ENCODE assay signal across 1 cellular context in genomic region chr16:48156790-48157209, GRCh38.
A peak's percentile ranks its signal among the peaks of the same experiment; 100 is the strongest.
TF ChIP-seq lines count a peak whose summit lies in the region.

No MANE protein-coding gene starts in this region.

TF ChIP-seq in HepG2, 621 proteins besides CTCF, POLR2A, EP300 and RAD21 (continued from another document and continues in another):
- TF ChIP-seq, protein P1, sequence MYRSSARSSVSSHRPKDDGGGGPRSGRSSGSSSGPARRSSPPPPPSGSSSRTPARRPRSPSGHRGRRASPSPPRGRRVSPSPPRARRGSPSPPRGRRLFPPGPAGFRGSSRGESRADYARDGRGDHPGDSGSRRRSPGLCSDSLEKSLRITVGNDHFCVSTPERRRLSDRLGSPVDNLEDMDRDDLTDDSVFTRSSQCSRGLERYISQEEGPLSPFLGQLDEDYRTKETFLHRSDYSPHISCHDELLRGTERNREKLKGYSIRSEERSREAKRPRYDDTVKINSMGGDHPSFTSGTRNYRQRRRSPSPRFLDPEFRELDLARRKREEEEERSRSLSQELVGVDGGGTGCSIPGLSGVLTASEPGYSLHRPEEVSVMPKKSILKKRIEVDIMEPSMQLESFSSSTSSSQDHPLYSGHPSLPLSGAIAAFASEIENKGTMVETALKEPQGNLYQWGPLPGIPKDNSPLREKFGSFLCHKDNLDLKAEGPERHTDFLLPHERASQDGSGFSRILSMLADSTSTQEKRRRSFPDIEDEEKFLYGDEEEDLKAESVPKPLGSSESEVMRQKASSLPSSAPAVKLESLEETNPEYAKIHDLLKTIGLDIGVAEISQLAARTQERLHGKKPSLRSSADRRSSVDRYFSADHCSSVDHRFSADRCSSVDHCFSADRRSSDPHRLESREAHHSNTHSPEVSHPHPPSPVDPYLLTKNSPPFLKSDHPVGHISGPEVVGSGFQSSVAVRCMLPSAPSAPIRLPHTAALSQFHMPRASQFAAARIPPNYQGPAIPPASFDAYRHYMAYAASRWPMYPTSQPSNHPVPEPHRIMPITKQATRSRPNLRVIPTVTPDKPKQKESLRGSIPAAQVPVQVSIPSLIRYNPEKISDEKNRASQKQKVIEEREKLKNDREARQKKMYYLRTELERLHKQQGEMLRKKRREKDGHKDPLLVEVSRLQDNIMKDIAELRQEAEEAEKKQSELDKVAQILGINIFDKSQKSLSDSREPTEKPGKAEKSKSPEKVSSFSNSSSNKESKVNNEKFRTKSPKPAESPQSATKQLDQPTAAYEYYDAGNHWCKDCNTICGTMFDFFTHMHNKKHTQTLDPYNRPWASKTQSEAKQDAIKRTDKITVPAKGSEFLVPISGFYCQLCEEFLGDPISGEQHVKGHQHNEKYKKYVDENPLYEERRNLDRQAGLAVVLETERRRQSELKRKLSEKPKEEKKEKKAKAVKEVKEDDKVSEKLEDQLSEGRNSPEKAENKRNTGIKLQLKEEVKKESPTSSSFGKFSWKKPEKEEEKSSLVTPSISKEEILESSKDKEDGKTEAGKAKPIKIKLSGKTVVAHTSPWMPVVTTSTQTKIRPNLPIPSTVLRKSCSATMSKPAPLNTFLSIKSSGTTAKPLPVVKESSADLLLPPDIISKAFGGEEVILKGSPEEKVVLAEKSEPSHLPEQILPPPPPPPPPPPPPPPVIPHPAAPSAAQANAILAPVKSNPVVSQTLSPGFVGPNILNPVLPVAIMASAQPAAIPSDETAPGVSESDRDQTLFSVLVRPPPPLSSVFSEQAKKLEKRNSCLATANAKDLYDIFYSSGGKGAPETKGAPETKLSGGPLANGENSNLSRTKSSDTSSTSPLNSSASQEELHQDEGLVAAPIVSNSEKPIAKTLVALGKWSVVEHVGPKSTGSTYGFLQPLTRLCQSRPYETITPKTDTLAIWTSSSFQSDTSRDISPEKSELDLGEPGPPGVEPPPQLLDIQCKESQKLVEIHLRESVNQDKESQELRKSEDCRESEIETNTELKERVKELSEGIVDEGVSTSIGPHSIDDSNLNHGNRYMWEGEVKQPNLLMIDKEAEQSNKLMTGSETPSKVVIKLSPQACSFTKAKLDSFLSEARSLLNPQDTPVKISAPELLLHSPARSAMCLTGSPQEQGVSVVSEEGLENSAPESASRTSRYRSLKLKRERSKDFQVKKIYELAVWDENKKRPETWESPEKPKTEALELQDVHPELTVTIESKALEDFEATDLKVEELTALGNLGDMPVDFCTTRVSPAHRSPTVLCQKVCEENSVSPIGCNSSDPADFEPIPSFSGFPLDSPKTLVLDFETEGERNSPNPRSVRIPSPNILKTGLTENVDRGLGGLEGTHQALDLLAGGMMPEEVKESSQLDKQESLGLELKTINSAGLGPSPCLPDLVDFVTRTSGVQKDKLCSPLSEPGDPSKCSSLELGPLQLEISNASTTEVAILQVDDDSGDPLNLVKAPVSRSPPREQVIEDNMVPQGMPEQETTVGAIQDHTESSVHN (CRISPR knock-in tag; IDR thresholded peaks at IDR 0.05) = no peak
- no peak for TF ChIP-seq ELF4 (CRISPR knock-in tag; IDR thresholded peaks at IDR 0.05; ENCODE audit: borderline replicate concordance)
- TF ChIP-seq, protein P2, sequence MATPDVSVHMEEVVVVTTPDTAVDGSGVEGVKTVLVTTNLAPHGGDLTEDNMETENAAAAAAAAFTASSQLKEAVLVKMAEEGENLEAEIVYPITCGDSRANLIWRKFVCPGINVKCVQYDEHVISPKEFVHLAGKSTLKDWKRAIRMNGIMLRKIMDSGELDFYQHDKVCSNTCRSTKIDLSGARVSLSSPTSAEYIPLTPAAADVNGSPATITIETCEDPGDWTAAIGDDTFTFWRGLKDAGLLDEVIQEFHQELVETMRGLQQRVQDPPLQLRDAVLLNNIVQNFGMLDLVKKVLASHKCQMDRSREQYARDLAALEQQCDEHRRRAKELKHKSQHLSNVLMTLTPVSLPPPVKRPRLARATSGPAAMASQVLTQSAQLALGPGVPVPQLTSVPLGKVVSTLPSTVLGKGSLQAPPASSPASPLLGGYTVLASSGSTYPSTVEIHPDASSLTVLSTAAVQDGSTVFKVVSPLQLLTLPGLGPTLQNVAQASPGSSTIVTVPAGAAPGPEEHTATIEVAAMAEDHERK (CRISPR knock-in tag; IDR thresholded peaks at IDR 0.05; ENCODE audit: low read depth) = no peak
- TF ChIP-seq HMG20B (CRISPR knock-in tag; conservative IDR thresholded peaks at IDR 0.05) = no peak
- peak; percentile 36; the same call in 1 of the 2 replicates for TF ChIP-seq FOXA3 (CRISPR knock-in tag; IDR thresholded peaks at IDR 0.05)
- no peak for TF ChIP-seq ATF7-NPFF (CRISPR knock-in tag; IDR thresholded peaks at IDR 0.05; ENCODE audit: low read depth)
- TF ChIP-seq RNF2 (conservative IDR thresholded peaks at IDR 0.05; ENCODE audit: low read depth) = peak; percentile 71; the same call in 1 of the 2 replicates
- peak; percentile 55; the same call in 1 of the 2 replicates for TF ChIP-seq SMC3 (IDR thresholded peaks at IDR 0.05; ENCODE audit: low read length)
- TF ChIP-seq, protein P3, sequence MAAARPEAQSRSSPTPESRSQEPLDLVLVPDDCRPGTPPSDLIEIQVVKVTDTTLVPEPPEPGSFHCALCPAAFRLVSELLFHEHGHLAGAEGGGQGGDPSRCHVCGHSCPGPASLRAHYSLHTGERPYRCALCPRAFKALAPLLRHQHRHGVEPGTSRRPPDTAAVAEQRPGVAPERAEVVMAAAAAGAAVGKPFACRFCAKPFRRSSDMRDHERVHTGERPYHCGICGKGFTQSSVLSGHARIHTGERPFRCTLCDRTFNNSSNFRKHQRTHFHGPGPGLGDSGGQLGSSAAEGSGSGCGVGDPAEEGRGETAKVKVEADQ (CRISPR knock-in tag; IDR thresholded peaks at IDR 0.05; ENCODE audit: borderline replicate concordance) = no peak
- TF ChIP-seq SALL1 (CRISPR knock-in tag; IDR thresholded peaks at IDR 0.05) = peak; percentile 85
- peak; percentile 58; the same call in 1 of the 2 replicates for TF ChIP-seq ETV5 (CRISPR knock-in tag; IDR thresholded peaks at IDR 0.05; ENCODE audit: borderline replicate concordance)
- TF ChIP-seq SETDB1 (CRISPR knock-in tag; IDR thresholded peaks at IDR 0.05; ENCODE audit: borderline replicate concordance) = no peak
- no peak for TF ChIP-seq DNMT3B (CRISPR knock-in tag; conservative IDR thresholded peaks at IDR 0.05)
- 0 out of 2 replicates have a peak, but pooled peaks have one; percentile 20 for TF ChIP-seq ZBTB26 (CRISPR knock-in tag; IDR thresholded peaks at IDR 0.05; ENCODE audit: borderline replicate concordance)
- TF ChIP-seq MED8 (CRISPR knock-in tag; IDR thresholded peaks at IDR 0.05; ENCODE audit: insufficient replicate concordance) = no peak
- no peak for TF ChIP-seq ZNF878 (CRISPR knock-in tag; IDR thresholded peaks at IDR 0.05)
- TF ChIP-seq NCOA1 (CRISPR knock-in tag; IDR thresholded peaks at IDR 0.05) = no peak
- TF ChIP-seq, protein P4, sequence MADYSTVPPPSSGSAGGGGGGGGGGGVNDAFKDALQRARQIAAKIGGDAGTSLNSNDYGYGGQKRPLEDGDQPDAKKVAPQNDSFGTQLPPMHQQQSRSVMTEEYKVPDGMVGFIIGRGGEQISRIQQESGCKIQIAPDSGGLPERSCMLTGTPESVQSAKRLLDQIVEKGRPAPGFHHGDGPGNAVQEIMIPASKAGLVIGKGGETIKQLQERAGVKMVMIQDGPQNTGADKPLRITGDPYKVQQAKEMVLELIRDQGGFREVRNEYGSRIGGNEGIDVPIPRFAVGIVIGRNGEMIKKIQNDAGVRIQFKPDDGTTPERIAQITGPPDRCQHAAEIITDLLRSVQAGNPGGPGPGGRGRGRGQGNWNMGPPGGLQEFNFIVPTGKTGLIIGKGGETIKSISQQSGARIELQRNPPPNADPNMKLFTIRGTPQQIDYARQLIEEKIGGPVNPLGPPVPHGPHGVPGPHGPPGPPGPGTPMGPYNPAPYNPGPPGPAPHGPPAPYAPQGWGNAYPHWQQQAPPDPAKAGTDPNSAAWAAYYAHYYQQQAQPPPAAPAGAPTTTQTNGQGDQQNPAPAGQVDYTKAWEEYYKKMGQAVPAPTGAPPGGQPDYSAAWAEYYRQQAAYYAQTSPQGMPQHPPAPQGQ (CRISPR knock-in tag; IDR thresholded peaks at IDR 0.05; ENCODE audit: borderline replicate concordance) = no peak
- peak; percentile 73 for TF ChIP-seq MYC (CRISPR knock-in tag; IDR thresholded peaks at IDR 0.05; ENCODE audit: borderline replicate concordance)
- TF ChIP-seq ZNF768 (CRISPR knock-in tag; IDR thresholded peaks at IDR 0.05) = peak; percentile 40; the same call in 1 of the 2 replicates
- TF ChIP-seq HOXA3 (CRISPR knock-in tag; IDR thresholded peaks at IDR 0.05) = 0 out of 2 replicates have a peak, but pooled peaks have one; percentile 21
- no peak for TF ChIP-seq BRD4 (CRISPR knock-in tag; IDR thresholded peaks at IDR 0.05)
- 0 out of 2 replicates have a peak, but pooled peaks have one; percentile 30 for TF ChIP-seq ZNF205 (CRISPR knock-in tag; IDR thresholded peaks at IDR 0.05)
- no peak for TF ChIP-seq ZKSCAN8 (CRISPR knock-in tag; IDR thresholded peaks at IDR 0.05; ENCODE audit: borderline replicate concordance)
- no peak for TF ChIP-seq ZFP37 (CRISPR knock-in tag; IDR thresholded peaks at IDR 0.05; ENCODE audit: borderline replicate concordance)
- TF ChIP-seq CENPT (CRISPR knock-in tag; IDR thresholded peaks at IDR 0.05; ENCODE audit: low read depth) = no peak
- TF ChIP-seq LRRFIP1 (CRISPR knock-in tag; conservative IDR thresholded peaks at IDR 0.05) = no peak
- no peak for TF ChIP-seq CENPBD1 (CRISPR knock-in tag; IDR thresholded peaks at IDR 0.05; ENCODE audit: borderline replicate concordance, low read depth)
- no peak for TF ChIP-seq ZC3H4 (CRISPR knock-in tag; IDR thresholded peaks at IDR 0.05; ENCODE audit: borderline replicate concordance)
- TF ChIP-seq, protein P5, sequence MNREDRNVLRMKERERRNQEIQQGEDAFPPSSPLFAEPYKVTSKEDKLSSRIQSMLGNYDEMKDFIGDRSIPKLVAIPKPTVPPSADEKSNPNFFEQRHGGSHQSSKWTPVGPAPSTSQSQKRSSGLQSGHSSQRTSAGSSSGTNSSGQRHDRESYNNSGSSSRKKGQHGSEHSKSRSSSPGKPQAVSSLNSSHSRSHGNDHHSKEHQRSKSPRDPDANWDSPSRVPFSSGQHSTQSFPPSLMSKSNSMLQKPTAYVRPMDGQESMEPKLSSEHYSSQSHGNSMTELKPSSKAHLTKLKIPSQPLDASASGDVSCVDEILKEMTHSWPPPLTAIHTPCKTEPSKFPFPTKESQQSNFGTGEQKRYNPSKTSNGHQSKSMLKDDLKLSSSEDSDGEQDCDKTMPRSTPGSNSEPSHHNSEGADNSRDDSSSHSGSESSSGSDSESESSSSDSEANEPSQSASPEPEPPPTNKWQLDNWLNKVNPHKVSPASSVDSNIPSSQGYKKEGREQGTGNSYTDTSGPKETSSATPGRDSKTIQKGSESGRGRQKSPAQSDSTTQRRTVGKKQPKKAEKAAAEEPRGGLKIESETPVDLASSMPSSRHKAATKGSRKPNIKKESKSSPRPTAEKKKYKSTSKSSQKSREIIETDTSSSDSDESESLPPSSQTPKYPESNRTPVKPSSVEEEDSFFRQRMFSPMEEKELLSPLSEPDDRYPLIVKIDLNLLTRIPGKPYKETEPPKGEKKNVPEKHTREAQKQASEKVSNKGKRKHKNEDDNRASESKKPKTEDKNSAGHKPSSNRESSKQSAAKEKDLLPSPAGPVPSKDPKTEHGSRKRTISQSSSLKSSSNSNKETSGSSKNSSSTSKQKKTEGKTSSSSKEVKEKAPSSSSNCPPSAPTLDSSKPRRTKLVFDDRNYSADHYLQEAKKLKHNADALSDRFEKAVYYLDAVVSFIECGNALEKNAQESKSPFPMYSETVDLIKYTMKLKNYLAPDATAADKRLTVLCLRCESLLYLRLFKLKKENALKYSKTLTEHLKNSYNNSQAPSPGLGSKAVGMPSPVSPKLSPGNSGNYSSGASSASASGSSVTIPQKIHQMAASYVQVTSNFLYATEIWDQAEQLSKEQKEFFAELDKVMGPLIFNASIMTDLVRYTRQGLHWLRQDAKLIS (CRISPR knock-in tag; IDR thresholded peaks at IDR 0.05) = no peak
